12 cellular contexts compared by ENCODE assay signal in genomic region chr3:37765591-37766219, GRCh38.
DNase-seq lines count a peak whose midpoint lies in the region; ATAC-seq and TF ChIP-seq lines count a peak whose summit lies in the region.
"Had no signal": no experiment of that assay in that cellular context is flagged by ENCODE, and none has a peak within 500 bp of the region (broad histone marks: within the 10 kb centered on the region; RNA-seq: fewer than 3 reads in every experiment).

No MANE protein-coding gene starts in this region.

- H3K9me3 Mint-ChIP-seq in stimulated activated naive CD8-positive, alpha-beta T cell treated with anti-CD3 and anti-CD28 coated beads, Interleukin-15, amount 100 ng/mL, for 72 hours, result no peaks in the 10 kb centered on the region

- intact Hi-C loops in Right ventricle myocardium inferior (cut with DNase I), result no loop called here
- intact Hi-C loops in cardiac septum (cut with DNase I), result no loop called here
- intact Hi-C loops in left ventricle myocardium superior (cut with micrococcal nuclease), result no loop called here

- H3K27ac Mint-ChIP-seq in stimulated activated naive CD8-positive, alpha-beta T cell treated with anti-CD3 and anti-CD28 coated beads, Interleukin-15, amount 100 ng/mL, for 72 hours, result no peak overlapping the region

- TF ChIP-seq CTCF in omental fat pad (IDR thresholded peaks at IDR 0.05), result no peak

- no peak for DNase-seq in Right ventricle myocardium inferior (ENCODE audit: missing footprints)
- no peak for DNase-seq in cardiac septum (ENCODE audit: low spot score)
- DNase-seq in left ventricle myocardium superior, result peak; percentile 42
- DNase-seq in omental fat pad (ENCODE audit: low spot score), result no peak
- no peak for DNase-seq in stimulated activated naive CD8-positive, alpha-beta T cell treated with anti-CD3 and anti-CD28 coated beads, Interleukin-15, amount 100 ng/mL, for 72 hours
- DNase-seq in activated effector memory CD4-positive, alpha-beta T cell treated with Interleukin-2 at 50 U/mL for 16 hours, result no peak
- DNase-seq: activated T-cell treated with anti-CD3 and anti-CD28 coated beads, Interleukin-2, amount 50 U/mL, for 1 hour; colonic mucosa; NCI-H146; stimulated activated naive CD8-positive, alpha-beta T cell treated with anti-CD3 and anti-CD28 coated beads, Interleukin-15, Interleukin-2, amounts not matched to agents 100 U/mL and 50 U/mL, for 24 hours had no signal

- peaks cover 6% of the 10 kb centered on the region for H3K4me1 Mint-ChIP-seq in stimulated activated naive CD8-positive, alpha-beta T cell treated with anti-CD3 and anti-CD28 coated beads, Interleukin-15, amount 100 ng/mL, for 72 hours

- peaks cover 31% of the 10 kb centered on the region for H3K27me3 Mint-ChIP-seq in stimulated activated naive CD8-positive, alpha-beta T cell treated with anti-CD3 and anti-CD28 coated beads, Interleukin-15, amount 100 ng/mL, for 72 hours

- no peak overlapping the region for H3K4me3 Mint-ChIP-seq in stimulated activated naive CD8-positive, alpha-beta T cell treated with anti-CD3 and anti-CD28 coated beads, Interleukin-15, amount 100 ng/mL, for 72 hours

- ATAC-seq in Right ventricle myocardium inferior (peak; percentile 81), left ventricle myocardium superior (peak; percentile 74), omental fat pad (ENCODE audit: low FRiP score) (peak; percentile 71), GM18511 (IDR thresholded peaks at IDR 0.05; ENCODE audit: unreplicated experiment) (no peak), HG02870 (IDR thresholded peaks at IDR 0.05; ENCODE audit: unreplicated experiment) (no peak)
- no peak for ATAC-seq in stimulated activated naive CD8-positive, alpha-beta T cell treated with anti-CD3 and anti-CD28 coated beads, Interleukin-15, amount 100 ng/mL, for 72 hours
- ATAC-seq: stimulated activated naive CD8-positive, alpha-beta T cell treated with anti-CD3 and anti-CD28 coated beads, Interleukin-15, Interleukin-2, amounts not matched to agents 100 U/mL and 50 U/mL, for 24 hours had no signal

Comparison
In these comparisons a context has a peak if more than half of its experiments do, and no peak if none do; other contexts are left out.
1. ATAC-seq: peak in Right ventricle myocardium inferior (single experiment), left ventricle myocardium superior (single experiment) and omental fat pad (single experiment); none in stimulated activated naive CD8-positive, alpha-beta T cell treated with anti-CD3 and anti-CD28 coated beads, Interleukin-15, amount 100 ng/mL, for 72 hours (single experiment), GM18511 (single experiment) and HG02870 (single experiment).